29 cellular contexts compared by ENCODE assay signal in the genomic region with DNA sequence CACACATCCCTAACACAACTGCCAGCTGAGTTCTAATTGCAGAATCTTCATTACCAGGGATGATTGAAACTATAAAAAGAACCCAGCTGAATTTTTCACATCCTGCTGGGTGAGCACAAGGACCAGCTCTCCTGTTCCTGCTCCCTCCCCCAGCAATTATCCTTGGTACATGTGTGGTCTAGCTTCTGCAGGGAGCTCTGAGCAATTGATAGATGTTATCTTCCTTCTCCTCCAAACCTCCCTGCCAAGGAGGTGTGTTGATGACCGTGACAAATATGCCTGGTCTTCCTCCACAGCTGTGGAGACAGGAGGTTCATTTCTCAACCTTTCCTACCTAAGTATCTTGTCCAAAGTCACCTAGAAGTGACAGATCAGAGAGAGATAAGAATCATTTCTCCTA.
DNase-seq lines count a peak whose midpoint lies in the region; ATAC-seq and TF ChIP-seq lines count a peak whose summit lies in the region.
"Had no signal": no experiment of that assay in that cellular context is flagged by ENCODE, and none has a peak within 500 bp of the region (broad histone marks: within the 10 kb centered on the region; RNA-seq: fewer than 3 reads in every experiment).

No MANE protein-coding gene starts in this region.

- H3K9me3 Mint-ChIP-seq in WTC11 = peaks cover 13% of the 10 kb centered on the region; the same call in 1 of the 2 replicates

- no peak overlapping the region for H3K27ac ChIP-seq in foreskin keratinocyte
- H3K27ac ChIP-seq: HL-60, KMS-11, PC-9 had no signal

- H3K36me3 Mint-ChIP-seq in WTC11 = peaks cover 6% of the 10 kb centered on the region; the same call in 1 of the 2 replicates
- H3K36me3 Mint-ChIP-seq: CD4-positive, alpha-beta memory T cell; IgD-negative memory B cell had no signal

- H3K4me1 Mint-ChIP-seq in WTC11 = peaks cover 5% of the 10 kb centered on the region; the same call in 1 of the 2 replicates
- H3K4me1 Mint-ChIP-seq: CD4-positive, alpha-beta memory T cell; IgD-negative memory B cell had no signal

- no peak overlapping the region for H3K27ac Mint-ChIP-seq in WTC11
- H3K27ac Mint-ChIP-seq: CD4-positive, alpha-beta memory T cell; IgD-negative memory B cell had no signal

- DNase-seq in NCI-H2227 (lab: John Stamatoyannopoulos, UW; ENCODE audit: unreplicated experiment) (peak; percentile 14), NCI-H2227 treated with DMSO at 0.1 percent for 48 hours (lab: John Stamatoyannopoulos, UW) (no peak), M059J (ENCODE audit: low read depth) (peak; percentile 44), foreskin keratinocyte (peak; percentile 3 to 24), superior temporal gyrus (ENCODE audit: extremely low spot score) (peak; percentile 27), sciatic nerve (ENCODE audit: low spot score) (no peak), WTC11 (ENCODE audit: low spot score) (no peak)
- DNase-seq: AML-193; C1 segment of cervical spinal cord; CD4-positive, alpha-beta memory T cell; DMS 273 treated with DMSO at 0.1 percent for 48 hours; DMS79 treated with DMSO at 0.1 percent for 48 hours; GF-D8; GOT3; NCI-H1092; NCI-H1436 treated with DMSO at 0.1 percent for 48 hours; NCI-H2029; NCI-H345; NCI-H510A treated with DMSO at 0.1 percent for 48 hours; NCI-H748 treated with DMSO at 0.1 percent for 48 hours; NK-92 treated with Interleukin-12 subunit alpha and Interleukin-12 subunit beta, amount 100 ng/mL, for 24 hours; PC-9; Right ventricle myocardium superior; RPMI8226; T-helper 1 cell had no signal

- H3K4me3 Mint-ChIP-seq in WTC11 = no peak overlapping the region
- H3K4me3 Mint-ChIP-seq: CD4-positive, alpha-beta memory T cell; IgD-negative memory B cell had no signal

- H3K4me1 ChIP-seq in foreskin keratinocyte = no peaks in the 10 kb centered on the region
- H3K4me1 ChIP-seq: HAP-1 had no signal

- ATAC-seq in foreskin keratinocyte = no peak
- no peak for ATAC-seq in sciatic nerve
- no peak for ATAC-seq in WTC11

- intact Hi-C loops in sciatic nerve (cut with DNase I) = no loop called here

- no peaks in the 10 kb centered on the region; the same call in none of the 2 replicates for H3K27me3 Mint-ChIP-seq in WTC11 (ENCODE audit: low read depth)

- TF ChIP-seq CTCF in foreskin keratinocyte (conservative IDR thresholded peaks at IDR 0.05) (no peak), WTC11 (IDR thresholded peaks at IDR 0.05) (no peak)

- CTCF ChIA-PET in WTC11 (lab: Charles Lee) = no interaction called here

- H3K27me3 ChIP-seq in foreskin keratinocyte = no peaks in the 10 kb centered on the region

- POLR2A ChIA-PET in WTC11 (lab: Charles Lee) = no interaction called here

TF ChIP-seq in WTC11, 78 proteins besides CTCF, POLR2A, EP300 and RAD21:
- TF ChIP-seq, protein P1, sequence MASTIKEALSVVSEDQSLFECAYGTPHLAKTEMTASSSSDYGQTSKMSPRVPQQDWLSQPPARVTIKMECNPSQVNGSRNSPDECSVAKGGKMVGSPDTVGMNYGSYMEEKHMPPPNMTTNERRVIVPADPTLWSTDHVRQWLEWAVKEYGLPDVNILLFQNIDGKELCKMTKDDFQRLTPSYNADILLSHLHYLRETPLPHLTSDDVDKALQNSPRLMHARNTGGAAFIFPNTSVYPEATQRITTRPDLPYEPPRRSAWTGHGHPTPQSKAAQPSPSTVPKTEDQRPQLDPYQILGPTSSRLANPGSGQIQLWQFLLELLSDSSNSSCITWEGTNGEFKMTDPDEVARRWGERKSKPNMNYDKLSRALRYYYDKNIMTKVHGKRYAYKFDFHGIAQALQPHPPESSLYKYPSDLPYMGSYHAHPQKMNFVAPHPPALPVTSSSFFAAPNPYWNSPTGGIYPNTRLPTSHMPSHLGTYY (CRISPR knock-in tag; IDR thresholded peaks at IDR 0.05) = no peak
- TF ChIP-seq NFE2L1 (CRISPR knock-in tag; IDR thresholded peaks at IDR 0.05) (no peak), TCF7 (CRISPR knock-in tag; IDR thresholded peaks at IDR 0.05; ENCODE audit: low read depth) (no peak), NR1H2 (CRISPR knock-in tag; IDR thresholded peaks at IDR 0.05) (no peak), GRHL2 (CRISPR knock-in tag; IDR thresholded peaks at IDR 0.05; ENCODE audit: insufficient replicate concordance, severe bottlenecking) (no peak), CBFB (CRISPR knock-in tag; IDR thresholded peaks at IDR 0.05; ENCODE audit: low read depth) (no peak), ZNF121 (CRISPR knock-in tag; IDR thresholded peaks at IDR 0.05) (no peak), ZNF671 (CRISPR knock-in tag; IDR thresholded peaks at IDR 0.05) (no peak), OVOL2 (CRISPR knock-in tag; IDR thresholded peaks at IDR 0.05; ENCODE audit: borderline replicate concordance) (no peak)
- TF ChIP-seq, protein P2, sequence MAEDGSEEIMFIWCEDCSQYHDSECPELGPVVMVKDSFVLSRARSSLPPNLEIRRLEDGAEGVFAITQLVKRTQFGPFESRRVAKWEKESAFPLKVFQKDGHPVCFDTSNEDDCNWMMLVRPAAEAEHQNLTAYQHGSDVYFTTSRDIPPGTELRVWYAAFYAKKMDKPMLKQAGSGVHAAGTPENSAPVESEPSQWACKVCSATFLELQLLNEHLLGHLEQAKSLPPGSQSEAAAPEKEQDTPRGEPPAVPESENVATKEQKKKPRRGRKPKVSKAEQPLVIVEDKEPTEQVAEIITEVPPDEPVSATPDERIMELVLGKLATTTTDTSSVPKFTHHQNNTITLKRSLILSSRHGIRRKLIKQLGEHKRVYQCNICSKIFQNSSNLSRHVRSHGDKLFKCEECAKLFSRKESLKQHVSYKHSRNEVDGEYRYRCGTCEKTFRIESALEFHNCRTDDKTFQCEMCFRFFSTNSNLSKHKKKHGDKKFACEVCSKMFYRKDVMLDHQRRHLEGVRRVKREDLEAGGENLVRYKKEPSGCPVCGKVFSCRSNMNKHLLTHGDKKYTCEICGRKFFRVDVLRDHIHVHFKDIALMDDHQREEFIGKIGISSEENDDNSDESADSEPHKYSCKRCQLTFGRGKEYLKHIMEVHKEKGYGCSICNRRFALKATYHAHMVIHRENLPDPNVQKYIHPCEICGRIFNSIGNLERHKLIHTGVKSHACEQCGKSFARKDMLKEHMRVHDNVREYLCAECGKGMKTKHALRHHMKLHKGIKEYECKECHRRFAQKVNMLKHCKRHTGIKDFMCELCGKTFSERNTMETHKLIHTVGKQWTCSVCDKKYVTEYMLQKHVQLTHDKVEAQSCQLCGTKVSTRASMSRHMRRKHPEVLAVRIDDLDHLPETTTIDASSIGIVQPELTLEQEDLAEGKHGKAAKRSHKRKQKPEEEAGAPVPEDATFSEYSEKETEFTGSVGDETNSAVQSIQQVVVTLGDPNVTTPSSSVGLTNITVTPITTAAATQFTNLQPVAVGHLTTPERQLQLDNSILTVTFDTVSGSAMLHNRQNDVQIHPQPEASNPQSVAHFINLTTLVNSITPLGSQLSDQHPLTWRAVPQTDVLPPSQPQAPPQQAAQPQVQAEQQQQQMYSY (CRISPR knock-in tag; IDR thresholded peaks at IDR 0.05) = no peak

Comparison
In these comparisons a context has a peak if more than half of its experiments do, and no peak if none do; other contexts are left out.
1. DNase-seq: peak in NCI-H2227 (single experiment), M059J (single experiment), foreskin keratinocyte (2 of 2) and superior temporal gyrus (single experiment); none in NCI-H2227 treated with DMSO at 0.1 percent for 48 hours (single experiment), sciatic nerve (single experiment) and WTC11 (single experiment).